Comparison of ENCODE assay signal across 8 cellular contexts in the genomic region with DNA sequence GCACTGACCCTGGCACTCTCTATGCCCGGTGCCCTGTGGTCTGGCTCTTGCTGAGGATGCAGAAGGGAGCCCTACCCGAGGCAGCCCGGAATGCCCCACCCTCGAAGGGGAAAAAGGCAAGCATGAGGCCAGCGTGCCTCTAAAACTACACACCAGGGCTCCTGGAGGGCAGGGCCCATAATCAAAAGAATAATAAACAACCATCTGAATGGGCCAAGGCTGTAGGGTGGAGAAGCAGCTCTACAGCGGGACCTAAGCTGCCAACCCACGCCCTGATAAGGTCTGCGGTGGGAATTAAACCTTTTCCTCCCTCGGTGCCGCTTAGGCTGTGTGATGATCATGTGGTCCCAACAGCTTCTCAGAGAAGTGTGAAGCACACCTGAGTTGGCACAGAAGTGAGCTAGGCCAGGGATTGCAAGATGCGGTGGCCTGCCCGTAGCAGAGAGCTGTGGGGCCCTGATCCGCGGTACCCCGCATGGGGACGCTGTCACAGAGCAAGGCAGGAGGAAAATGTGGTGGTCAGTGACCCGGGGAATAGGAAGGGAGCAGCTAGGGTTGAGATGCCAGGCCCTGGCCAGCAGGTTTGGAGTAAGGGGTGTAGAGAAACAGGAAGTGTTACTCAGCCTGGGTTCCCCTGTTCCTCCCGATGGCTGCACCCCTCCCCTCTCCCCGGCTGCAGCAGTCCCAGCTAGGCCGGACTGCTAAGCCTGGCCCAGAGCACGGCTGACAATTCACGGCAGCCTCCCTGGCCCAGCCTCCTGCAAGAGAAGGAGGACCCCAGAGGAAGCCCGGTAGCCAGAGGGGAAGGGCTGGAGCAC. TPM values are rescaled to one million over a fixed set of nuclear protein-coding genes. Genes with fewer than 3 reads are reported as not detected.
DNase-seq lines count a peak whose midpoint lies in the region; ATAC-seq and TF ChIP-seq lines count a peak whose summit lies in the region.

No MANE protein-coding gene starts in this region.

- intact Hi-C loops in Calu3 (cut with micrococcal nuclease; ENCODE audit: unreplicated experiment), result loop anchor here (2.0 kb wide), 1 partner anchor 18 kb away; no protein-coding TSS in a partner anchor

- peaks cover 22% of the 10 kb centered on the region for H3K4me1 Mint-ChIP-seq in Calu3 (ENCODE audit: low read depth, unreplicated experiment)
- peaks cover 38% of the 10 kb centered on the region for H3K4me1 Mint-ChIP-seq in activated naive CD8-positive, alpha-beta T cell (ENCODE audit: low read depth)

- peak overlapping the region; percentile 90 for H3K27ac Mint-ChIP-seq in Calu3 (ENCODE audit: unreplicated experiment)
- peak overlapping the region; percentile 95 for H3K27ac Mint-ChIP-seq in activated naive CD8-positive, alpha-beta T cell

- H3K4ac ChIP-seq in mesenchymal stem cell (ENCODE audit: low read depth in 1 of 2, low read length in 2 of 2), result no peak overlapping the region

- H4K8ac ChIP-seq in mesenchymal stem cell (ENCODE audit: low read length), result no peak overlapping the region

- no peak overlapping the region for H2AFZ ChIP-seq in mesenchymal stem cell (ENCODE audit: low read depth, low read length)

- H3K27ac ChIP-seq in HEK293 (ENCODE audit: extremely low read depth, low read depth, low read length) (peak overlapping the region; percentile 58; the same call in 1 of the 2 replicates), mesenchymal stem cell (ENCODE audit: low read length, poor library complexity, severe bottlenecking) (peak overlapping the region; percentile 78)

- peak overlapping the region; percentile 59 for H3K4me3 Mint-ChIP-seq in Calu3 (ENCODE audit: low read depth, unreplicated experiment)
- H3K4me3 Mint-ChIP-seq in activated naive CD8-positive, alpha-beta T cell, result peak overlapping the region; percentile 65

- H2BK5ac ChIP-seq in mesenchymal stem cell (ENCODE audit: low read depth, low read length, poor library complexity, severe bottlenecking), result no peak overlapping the region

- H3K9me3 Mint-ChIP-seq in Calu3 (ENCODE audit: low read depth, unreplicated experiment), result no peaks in the 10 kb centered on the region
- H3K9me3 Mint-ChIP-seq in activated naive CD8-positive, alpha-beta T cell (ENCODE audit: low read depth), result no peaks in the 10 kb centered on the region

- H3K4me2 ChIP-seq in mesenchymal stem cell (ENCODE audit: low read length, poor library complexity, severe bottlenecking), result no peak overlapping the region

- no peak overlapping the region for H4K91ac ChIP-seq in mesenchymal stem cell (ENCODE audit: low read length)

- POLR2A ChIA-PET in HEK293 (lab: Yijun Ruan, JAX), result interaction anchor here (0.6 kb wide), 1 partner anchor 324 kb away, joined by 5 read pairs; no protein-coding TSS in a partner anchor

- TF ChIP-seq CTCF in Calu3 (IDR thresholded peaks at IDR 0.05; ENCODE audit: unreplicated experiment) (no peak), HEK293 (tag by site-specific recombination; IDR thresholded peaks at IDR 0.05) (no peak)

- ATAC-seq in HG03108 (IDR thresholded peaks at IDR 0.05; ENCODE audit: unreplicated experiment), result no peak

- H2BK120ac ChIP-seq in mesenchymal stem cell (ENCODE audit: low read depth, low read length), result no peak overlapping the region

- H3K27me3 ChIP-seq in mesenchymal stem cell (ENCODE audit: control insufficient read depth in 1 of 2, insufficient read depth in 1 of 2, low read length in 2 of 2), result no peaks in the 10 kb centered on the region

- no peak overlapping the region for H3K9ac ChIP-seq in mesenchymal stem cell (ENCODE audit: low read length)

- CTCF ChIA-PET in Calu3 (lab: Charles Lee) (interaction anchor here (0.7 to 2.1 kb wide), 4 partner anchors 14 to 125 kb away, joined by 4 to 8 read pairs (median 6); no protein-coding TSS in a partner anchor), HEK293 (lab: Yijun Ruan, JAX) (interaction anchor here (0.7 to 3.1 kb wide), 2 partner anchors 14 to 28 kb away, joined by 3 to 10 read pairs; no protein-coding TSS in a partner anchor)

- no TSS peak for BruUV-seq in Calu3 (replicated peaks; lab: Mats Ljungman, UMichigan)

- peaks cover 24% of the 10 kb centered on the region for H3K36me3 Mint-ChIP-seq in Calu3 (ENCODE audit: insufficient read depth, unreplicated experiment)
- H3K36me3 Mint-ChIP-seq in activated naive CD8-positive, alpha-beta T cell, result no peaks in the 10 kb centered on the region

- H3K36me3 ChIP-seq in HEK293 (ENCODE audit: control insufficient read depth in 2 of 2, insufficient read depth in 1 of 2, low read length in 2 of 2), result peaks cover 0 to 18% of the 10 kb centered on the region in 2 experiments; a peak in 1 of 3 replicates
- H3K36me3 ChIP-seq in mesenchymal stem cell (ENCODE audit: control insufficient read depth in 1 of 2, insufficient read depth in 2 of 2, low read depth in 1 of 2, low read length in 2 of 2), result peaks cover 27 to 40% of the 10 kb centered on the region in 2 experiments

- H3K23ac ChIP-seq in mesenchymal stem cell (ENCODE audit: low read length in 2 of 2), result peak overlapping the region in 1 of 2 experiments; percentile 23

- WGBS in mesenchymal stem cell, result 95% methylated on average over 19 of the region's 23 CpGs

- H3K4me3 ChIP-seq in HEK293 (ENCODE audit: low read depth, low read length) (no peak overlapping the region), mesenchymal stem cell (ENCODE audit: insufficient read depth in 1 of 2, low read depth in 1 of 2, low read length in 2 of 2) (no peak overlapping the region)

- H3K9me3 ChIP-seq in HEK293 (ENCODE audit: control insufficient read depth, insufficient read depth, low read depth, low read length) (no peaks in the 10 kb centered on the region), mesenchymal stem cell (ENCODE audit: control insufficient read depth, low read length) (no peaks in the 10 kb centered on the region)

- H3K4me1 ChIP-seq in HEK293 (ENCODE audit: control insufficient read depth, insufficient read depth, low read length) (peaks cover 25% of the 10 kb centered on the region), mesenchymal stem cell (ENCODE audit: control insufficient read depth, insufficient read depth, low read depth, low read length) (peaks cover 74% of the 10 kb centered on the region)

- H3K14ac ChIP-seq in mesenchymal stem cell (ENCODE audit: low read length in 2 of 2), result no peak overlapping the region

- H2BK15ac ChIP-seq in mesenchymal stem cell (ENCODE audit: low read depth, poor library complexity, severe bottlenecking), result no peak overlapping the region

- no peak overlapping the region for H3K18ac ChIP-seq in mesenchymal stem cell (ENCODE audit: low read depth in 1 of 2, low read length in 2 of 2)

- H2BK12ac ChIP-seq in mesenchymal stem cell (ENCODE audit: low read length in 2 of 2), result no peak overlapping the region

- H3K79me1 ChIP-seq in mesenchymal stem cell (replicated peaks; ENCODE audit: low read length, poor library complexity, severe bottlenecking), result peaks cover 3% of the 10 kb centered on the region

- DNase-seq in Calu3 (no peak), mesenchymal stem cell (no peak), NCI-H774 (lab: John Stamatoyannopoulos, UW) (no peak)
- no peak for DNase-seq in stimulated activated CD4-positive, alpha-beta T cell treated with anti-CD3 and anti-CD28 coated beads, Interleukin-4, amount 100 ng/mL, for 1 hour
- DNase-seq in stimulated activated CD4-positive, alpha-beta T cell treated with anti-CD3 and anti-CD28 coated beads, Interleukin-4, amount 100 ng/mL, for 4 hours, result no peak

- peak overlapping the region; percentile 67 for H2AK5ac ChIP-seq in mesenchymal stem cell (ENCODE audit: low read length, severe bottlenecking)

- no peaks in the 10 kb centered on the region for H3K27me3 Mint-ChIP-seq in Calu3 (ENCODE audit: unreplicated experiment)
- H3K27me3 Mint-ChIP-seq in activated naive CD8-positive, alpha-beta T cell, result no peaks in the 10 kb centered on the region

TF ChIP-seq in HEK293, 187 proteins besides CTCF, POLR2A, EP300 and RAD21 (continues in another document):
- TF ChIP-seq ZIC2 (tag by site-specific recombination; IDR thresholded peaks at IDR 0.05) (peak; percentile 67), ZNF157 (tag by site-specific recombination; IDR thresholded peaks at IDR 0.05) (no peak), ZNF350 (tag by site-specific recombination; IDR thresholded peaks at IDR 0.05) (no peak), ZSCAN23 (tag by site-specific recombination; IDR thresholded peaks at IDR 0.05) (no peak), ZNF423 (tag by site-specific recombination; IDR thresholded peaks at IDR 0.05) (0 out of 2 replicates have a peak, but pooled peaks have one; percentile 70), ZFHX2 (tag by site-specific recombination; conservative IDR thresholded peaks at IDR 0.05) (peak; percentile 63), GLIS1 (tag by site-specific recombination; IDR thresholded peaks at IDR 0.05) (peak; percentile 64), ZSCAN30 (tag by site-specific recombination; IDR thresholded peaks at IDR 0.05) (peak; percentile 66; the same call in 1 of the 2 replicates), ZNF239 (tag by site-specific recombination; IDR thresholded peaks at IDR 0.05) (peak; percentile 99)
- TF ChIP-seq, protein P1, sequence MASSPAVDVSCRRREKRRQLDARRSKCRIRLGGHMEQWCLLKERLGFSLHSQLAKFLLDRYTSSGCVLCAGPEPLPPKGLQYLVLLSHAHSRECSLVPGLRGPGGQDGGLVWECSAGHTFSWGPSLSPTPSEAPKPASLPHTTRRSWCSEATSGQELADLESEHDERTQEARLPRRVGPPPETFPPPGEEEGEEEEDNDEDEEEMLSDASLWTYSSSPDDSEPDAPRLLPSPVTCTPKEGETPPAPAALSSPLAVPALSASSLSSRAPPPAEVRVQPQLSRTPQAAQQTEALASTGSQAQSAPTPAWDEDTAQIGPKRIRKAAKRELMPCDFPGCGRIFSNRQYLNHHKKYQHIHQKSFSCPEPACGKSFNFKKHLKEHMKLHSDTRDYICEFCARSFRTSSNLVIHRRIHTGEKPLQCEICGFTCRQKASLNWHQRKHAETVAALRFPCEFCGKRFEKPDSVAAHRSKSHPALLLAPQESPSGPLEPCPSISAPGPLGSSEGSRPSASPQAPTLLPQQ (tag by site-specific recombination; IDR thresholded peaks at IDR 0.05), result peak; percentile 45; the same call in 1 of the 2 replicates

RNA-seq across cellular contexts. Expression of a gene that starts 1.1 kb away (rescaled TPM):
- total RNA-seq in Calu3 (2022), result 0.56 and 0.64 TPM in 2 replicates
- 0.11 TPM for polyA plus RNA-seq in mesenchymal stem cell (2013, experiment 1 of 2)
- 0.04 TPM for polyA plus RNA-seq in mesenchymal stem cell (2013, experiment 2 of 2)

RNA-seq across cellular contexts. Expression of a gene that starts 4.8 kb away (rescaled TPM):
- 5.6 and 11.6 TPM in 2 replicates for total RNA-seq in Calu3 (2022)
- 8.8 TPM for polyA plus RNA-seq in mesenchymal stem cell (2013, experiment 1 of 2)
- 8.8 TPM for polyA plus RNA-seq in mesenchymal stem cell (2013, experiment 2 of 2)

RNA-seq across cellular contexts. Expression of a gene that starts 13.6 kb away (rescaled TPM):
- 23.5 and 25.5 TPM in 2 replicates for total RNA-seq in Calu3 (2022)
- polyA plus RNA-seq in mesenchymal stem cell (2013, experiment 1 of 2), result 15.7 TPM
- 17.6 TPM for polyA plus RNA-seq in mesenchymal stem cell (2013, experiment 2 of 2)

RNA-seq across cellular contexts. Expression of a gene that starts 38.2 kb away (rescaled TPM):
- total RNA-seq in Calu3 (2022), result 13.9 and 14.9 TPM in 2 replicates
- 11.8 TPM for polyA plus RNA-seq in mesenchymal stem cell (2013, experiment 1 of 2)
- 11.1 TPM for polyA plus RNA-seq in mesenchymal stem cell (2013, experiment 2 of 2)

RNA-seq across cellular contexts. Expression of a gene that starts 38.6 kb away (rescaled TPM):
- 15.2 and 17.4 TPM in 2 replicates for total RNA-seq in Calu3 (2022)
- 36.9 TPM for polyA plus RNA-seq in mesenchymal stem cell (2013, experiment 1 of 2)
- polyA plus RNA-seq in mesenchymal stem cell (2013, experiment 2 of 2), result 39.3 TPM
